In the genomic region with DNA sequence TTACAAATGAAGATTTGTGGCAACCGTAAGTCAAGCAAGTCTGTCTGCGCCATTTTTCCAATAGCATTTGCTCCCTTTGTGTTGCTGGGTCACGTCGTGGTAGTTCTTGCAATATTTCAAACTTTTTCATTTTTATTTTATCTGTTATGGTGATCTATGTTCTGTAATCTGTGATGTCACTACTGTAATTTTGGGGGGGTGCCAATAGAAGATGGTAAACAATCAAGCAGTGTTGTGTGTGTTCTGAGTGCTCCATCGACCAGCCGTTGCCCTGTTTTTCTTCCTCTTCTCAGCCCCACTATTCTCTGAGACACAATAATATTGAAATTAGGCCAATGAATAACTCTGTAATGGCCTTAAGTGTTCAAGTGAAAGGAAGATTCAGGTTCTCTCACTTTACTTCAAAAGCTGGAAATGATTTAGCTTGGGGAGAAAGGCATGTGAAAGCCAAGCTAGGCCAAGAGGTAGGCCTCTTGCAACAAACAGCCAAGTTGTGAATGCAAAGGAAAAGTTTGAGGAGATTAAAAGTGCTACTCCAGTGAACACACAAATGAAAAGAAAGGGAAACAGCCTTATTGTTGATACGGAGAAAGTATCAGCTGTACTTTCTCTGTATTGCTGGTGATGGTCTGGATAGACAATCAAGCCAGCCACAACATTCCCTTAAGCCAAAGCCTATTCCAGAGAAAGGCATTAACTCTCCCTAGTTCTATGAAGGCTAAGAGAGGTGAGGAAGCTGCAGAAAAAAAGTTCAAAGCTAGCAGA, we compare ENCODE assay signal across 1 cellular context.
TF ChIP-seq lines count a peak whose summit lies in the region.

No MANE protein-coding gene starts in this region.

TF ChIP-seq in HepG2, 621 proteins besides CTCF, POLR2A, EP300 and RAD21:
- TF ChIP-seq POGZ (CRISPR knock-in tag; IDR thresholded peaks at IDR 0.05) = no peak
- no peak for TF ChIP-seq RFX5 (IDR thresholded peaks at IDR 0.05; ENCODE audit: low read depth, low read length)
- no peak for TF ChIP-seq XBP1 (CRISPR knock-in tag; IDR thresholded peaks at IDR 0.05)
- no peak for TF ChIP-seq HOXD1 (CRISPR knock-in tag; IDR thresholded peaks at IDR 0.05)
- TF ChIP-seq CREB1 (IDR thresholded peaks at IDR 0.05) = peak; percentile 41; the same call in 1 of the 2 replicates
- no peak for TF ChIP-seq CREB1 (CRISPR knock-in tag; IDR thresholded peaks at IDR 0.05)
- no peak for TF ChIP-seq TMF1 (CRISPR knock-in tag; IDR thresholded peaks at IDR 0.05; ENCODE audit: low read depth)
- no peak for TF ChIP-seq DNMT1 (CRISPR knock-in tag; IDR thresholded peaks at IDR 0.05)
TF ChIP-seq in HepG2: peak in this region for 1.
